ENCODE assay signal across 24 cellular contexts in the genomic region with DNA sequence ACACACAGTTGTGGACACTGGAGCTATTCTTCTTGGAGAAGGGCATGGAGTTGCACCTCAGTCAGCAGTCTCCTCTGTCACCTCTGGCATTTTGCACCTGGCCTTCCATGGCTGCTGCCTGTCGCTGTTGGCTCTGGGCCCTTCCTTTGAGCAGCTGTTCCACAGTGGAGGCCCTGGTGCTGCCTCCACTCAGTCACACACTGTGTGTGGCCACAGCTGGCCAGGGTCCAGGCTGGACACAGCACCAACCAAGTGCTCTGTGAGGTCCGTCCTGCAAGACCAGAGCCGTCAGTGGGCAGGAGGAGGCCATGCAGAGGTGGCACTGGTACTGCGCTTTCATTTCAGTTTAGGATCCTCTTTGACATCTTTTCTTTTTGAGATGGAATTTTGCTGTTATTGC.
"Had no signal": no experiment of that assay in that cellular context is flagged by ENCODE, and none has a peak within 500 bp of the region (broad histone marks: within the 10 kb centered on the region; RNA-seq: fewer than 3 reads in every experiment).

No MANE protein-coding gene starts in this region.

- H3K4me2 ChIP-seq: hepatocyte had no signal

- H3K9me3 ChIP-seq: gastrocnemius medialis, left ventricle myocardium inferior, tibial nerve had no signal

- H3K4me3 ChIP-seq: gastrocnemius medialis, hepatocyte, left ventricle myocardium inferior, tibial nerve had no signal

- H3K27ac ChIP-seq: gastrocnemius medialis, hepatocyte, left ventricle myocardium inferior, tibial nerve had no signal

- ATAC-seq: activated CD4-positive, alpha-beta T cell treated with anti-CD3 and anti-CD28 coated beads for 36 hours; activated CD8-positive, alpha-beta memory T cell treated with anti-CD3 and anti-CD28 coated beads, Interleukin-2, amount 10 ng/mL, durations not matched to agents 7 days and 5 days; activated CD8-positive, alpha-beta T cell treated with anti-CD3 and anti-CD28 coated beads, Interleukin-2, amount 10 ng/mL, durations not matched to agents 7 days and 5 days; activated naive CD8-positive, alpha-beta T cell treated with anti-CD3 and anti-CD28 coated beads, Interleukin-2, amount 50 U/mL, for 24 hours; effector memory CD8-positive, alpha-beta T cell; gastrocnemius medialis; naive thymus-derived CD8-positive, alpha-beta T cell; right cardiac atrium had no signal

- H3K4me1 ChIP-seq: gastrocnemius medialis, left ventricle myocardium inferior, tibial nerve had no signal

- H3K79me2 ChIP-seq: hepatocyte had no signal

- DNase-seq: activated CD4-positive, alpha-beta T cell treated with anti-CD3 and anti-CD28 coated beads for 36 hours; activated CD4-positive, CD25-positive, alpha-beta regulatory T cell; activated CD8-positive, alpha-beta memory T cell treated with anti-CD3 and anti-CD28 coated beads, Interleukin-2, amount 10 ng/mL, durations not matched to agents 7 days and 5 days; activated CD8-positive, alpha-beta T cell treated with anti-CD3 and anti-CD28 coated beads, Interleukin-2, amount 10 ng/mL, durations not matched to agents 7 days and 5 days; activated naive CD8-positive, alpha-beta T cell treated with anti-CD3 and anti-CD28 coated beads, Interleukin-2, amount 50 U/mL, for 24 hours; activated T-cell treated with anti-CD3 and anti-CD28 coated beads, Interleukin-2, amount 50 U/mL, for 48 hours; amygdala; caudate nucleus; cortex of kidney; effector memory CD8-positive, alpha-beta T cell; erythroblast; gastrocnemius medialis; glutamatergic neuron; islet precursor cell; left ventricle myocardium inferior; midbrain; naive thymus-derived CD8-positive, alpha-beta T cell; occipital lobe; right cardiac atrium; stimulated activated CD4-positive, alpha-beta T cell treated with anti-CD3 and anti-CD28 coated beads, Interleukin-2, amount 100 ng/mL, for 48 hours; stimulated activated naive CD4-positive, alpha-beta T cell treated with Interleukin-2 at 50 U/mL for 16 hours; T-helper 2 cell had no signal

- H2AFZ ChIP-seq: hepatocyte had no signal

- H3K27me3 ChIP-seq: gastrocnemius medialis, hepatocyte, tibial nerve had no signal

- H3K36me3 ChIP-seq: gastrocnemius medialis, left ventricle myocardium inferior, tibial nerve had no signal
